8 cellular contexts compared by ENCODE assay signal in the genomic region with DNA sequence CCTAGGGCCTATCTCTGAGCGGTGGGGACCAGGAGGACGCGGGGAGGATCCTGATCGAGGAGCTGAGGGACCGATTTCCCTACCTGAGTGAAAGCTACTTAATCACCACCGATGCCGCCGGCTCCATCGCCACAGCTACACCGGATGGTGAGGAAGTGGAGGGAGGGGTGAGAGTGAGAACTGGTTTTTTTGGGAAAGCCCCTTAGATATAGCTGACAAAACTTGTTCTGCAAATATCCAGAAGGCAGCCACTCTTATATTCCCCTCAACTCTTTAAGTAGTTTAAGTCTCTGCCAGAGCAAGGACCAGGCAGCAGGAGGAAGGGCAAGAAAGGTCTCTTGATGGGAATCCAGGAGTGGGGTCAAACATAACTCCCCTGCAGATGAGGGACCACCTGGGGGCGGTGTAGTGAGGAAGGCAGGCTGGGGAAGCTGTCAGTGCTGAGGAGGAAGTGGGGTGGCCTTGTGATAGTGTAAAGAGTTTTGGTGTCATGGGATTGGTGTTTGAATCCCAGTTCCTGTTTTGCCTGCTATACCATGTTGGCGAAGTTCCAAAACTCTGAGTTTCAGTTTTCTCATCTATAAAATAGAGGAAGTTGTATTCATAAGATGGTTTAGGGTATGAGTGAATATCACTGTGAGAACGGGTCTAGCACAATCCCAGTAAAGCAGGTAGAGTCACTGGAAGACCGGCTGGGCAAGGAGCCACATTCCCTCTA. TPM values are rescaled to one million over a fixed set of nuclear protein-coding genes. Genes with fewer than 3 reads are reported as not detected.
DNase-seq lines count a peak whose midpoint lies in the region; ATAC-seq and TF ChIP-seq lines count a peak whose summit lies in the region.

No MANE protein-coding gene starts in this region.

- TF ChIP-seq POLR2A in NB4 (IDR thresholded peaks at IDR 0.05; ENCODE audit: extremely low read depth, insufficient read length) (no peak), lower leg skin (IDR thresholded peaks at IDR 0.05) (no peak)

- peak; percentile 40 for ATAC-seq in GM21737 (IDR thresholded peaks at IDR 0.05; ENCODE audit: unreplicated experiment)
- ATAC-seq in activated T-cell treated with anti-CD3 and anti-CD28 coated beads, Interleukin-2, amount 50 U/mL, for 4 hours = peak; percentile 32 to 41

- H3K36me3 ChIP-seq in GM06990 (ENCODE audit: control insufficient read depth, insufficient read depth, low read length) = peaks cover 31% of the 10 kb centered on the region

- H3K4me3 Mint-ChIP-seq in activated T-cell treated with anti-CD3 and anti-CD28 coated beads, Interleukin-2, amount 50 U/mL, for 4 hours = peak overlapping the region; percentile 82
- peak overlapping the region; percentile 57 for H3K4me3 Mint-ChIP-seq in stimulated activated naive CD8-positive, alpha-beta T cell treated with anti-CD3 and anti-CD28 coated beads, Interleukin-15, Interleukin-2, amounts not matched to agents 100 ng/mL and 50 ng/mL, for 24 hours

- intact Hi-C loops in lower leg skin (cut with DNase I; ENCODE audit: low total_unique reads) = no loop called here

- no peaks in the 10 kb centered on the region for H3K9me3 Mint-ChIP-seq in activated T-cell treated with anti-CD3 and anti-CD28 coated beads, Interleukin-2, amount 50 U/mL, for 4 hours
- H3K9me3 Mint-ChIP-seq in stimulated activated naive CD8-positive, alpha-beta T cell treated with anti-CD3 and anti-CD28 coated beads, Interleukin-15, Interleukin-2, amounts not matched to agents 100 ng/mL and 50 ng/mL, for 24 hours = no peaks in the 10 kb centered on the region

- TF ChIP-seq CTCF in GM06990 (IDR thresholded peaks at IDR 0.05; ENCODE audit: insufficient read depth, low read length, poor library complexity, severe bottlenecking) (peak; percentile 49), NB4 (IDR thresholded peaks at IDR 0.05; ENCODE audit: low read depth, low read length) (peak; percentile 71), lower leg skin (IDR thresholded peaks at IDR 0.05) (no peak)

- H3K4me3 ChIP-seq in GM06990 (replicated peaks; ENCODE audit: low read depth, low read length) = peak overlapping the region; percentile 79
- H3K4me3 ChIP-seq in NB4 (ENCODE audit: low read depth, low read length) = peak overlapping the region; percentile 29
- H3K4me3 ChIP-seq in lower leg skin (ENCODE audit: low read depth, poor library complexity, severe bottlenecking) = no peak overlapping the region

- H3K27me3 ChIP-seq in GM06990 (replicated peaks; ENCODE audit: control insufficient read depth, insufficient read depth, low read length) = no peaks in the 10 kb centered on the region

- peaks cover 25% of the 10 kb centered on the region for H3K36me3 Mint-ChIP-seq in activated T-cell treated with anti-CD3 and anti-CD28 coated beads, Interleukin-2, amount 50 U/mL, for 4 hours (ENCODE audit: insufficient read depth)
- peaks cover 20% of the 10 kb centered on the region for H3K36me3 Mint-ChIP-seq in stimulated activated naive CD8-positive, alpha-beta T cell treated with anti-CD3 and anti-CD28 coated beads, Interleukin-15, Interleukin-2, amounts not matched to agents 100 ng/mL and 50 ng/mL, for 24 hours (ENCODE audit: low read depth)

- DNase-seq in GM06990 (ENCODE audit: extremely low read depth, insufficient read length) (peak; percentile 77), NB4 (ENCODE audit: low read depth) (peak; percentile 98), lower leg skin (ENCODE audit: low spot score in 2 of 2) (peak; percentile 41 to 80), DMS153 (lab: John Stamatoyannopoulos, UW) (no peak), iPS-NIHi7 (ENCODE audit: extremely low spot score) (no peak)
- peak; percentile 46 for DNase-seq in activated T-cell treated with anti-CD3 and anti-CD28 coated beads, Interleukin-2, amount 50 U/mL, for 4 hours

- H3K27me3 Mint-ChIP-seq in activated T-cell treated with anti-CD3 and anti-CD28 coated beads, Interleukin-2, amount 50 U/mL, for 4 hours (ENCODE audit: low read depth) = no peaks in the 10 kb centered on the region
- H3K27me3 Mint-ChIP-seq in stimulated activated naive CD8-positive, alpha-beta T cell treated with anti-CD3 and anti-CD28 coated beads, Interleukin-15, Interleukin-2, amounts not matched to agents 100 ng/mL and 50 ng/mL, for 24 hours = no peaks in the 10 kb centered on the region

- H3K4me1 Mint-ChIP-seq in activated T-cell treated with anti-CD3 and anti-CD28 coated beads, Interleukin-2, amount 50 U/mL, for 4 hours (ENCODE audit: low read depth) = peaks cover 64% of the 10 kb centered on the region
- H3K4me1 Mint-ChIP-seq in stimulated activated naive CD8-positive, alpha-beta T cell treated with anti-CD3 and anti-CD28 coated beads, Interleukin-15, Interleukin-2, amounts not matched to agents 100 ng/mL and 50 ng/mL, for 24 hours (ENCODE audit: low read depth) = peaks cover 67% of the 10 kb centered on the region

- 33 to 49% methylated on average over 14 of the region's 14 CpGs for WGBS in lower leg skin, 2 donors

- peak overlapping the region; percentile 88 for H3K27ac Mint-ChIP-seq in stimulated activated naive CD8-positive, alpha-beta T cell treated with anti-CD3 and anti-CD28 coated beads, Interleukin-15, Interleukin-2, amounts not matched to agents 100 ng/mL and 50 ng/mL, for 24 hours

RNA-seq across cellular contexts. Expression of gene NAGK, which starts 3.4 kb away (rescaled TPM):
- total RNA-seq in activated T-cell treated with anti-CD3 and anti-CD28 coated beads, Interleukin-2, amount 50 U/mL, for 4 hours = 10 to 100 TPM; 83.5 to 85.6 (median 84.0) TPM
- 100 to 1,000 TPM in 2 of 4 donors, 10 to 100 TPM in 2; 89.9 to 130 (median 104) TPM for total RNA-seq in lower leg skin

RNA-seq across cellular contexts. Expression of gene MCEE, which starts 58.2 kb away (rescaled TPM):
- 10 to 100 TPM in 1 of 3 donors, 1 to 10 TPM in 2; 8.4 to 10.6 (median 8.6) TPM for total RNA-seq in activated T-cell treated with anti-CD3 and anti-CD28 coated beads, Interleukin-2, amount 50 U/mL, for 4 hours
- total RNA-seq in lower leg skin = 10 to 100 TPM; 19.0 to 45.2 (median 33.3) TPM

RNA-seq across cellular contexts. Expression of gene MPHOSPH10, which starts 58.6 kb away (rescaled TPM):
- total RNA-seq in activated T-cell treated with anti-CD3 and anti-CD28 coated beads, Interleukin-2, amount 50 U/mL, for 4 hours = 10 to 100 TPM; 85.0 to 90.0 (median 85.7) TPM
- total RNA-seq in lower leg skin = 10 to 100 TPM; 19.0 to 28.1 (median 21.8) TPM

Comparison
In these comparisons a context has a peak if more than half of its experiments do, and no peak if none do; other contexts are left out.
1. DNase-seq: peak in GM06990 (single experiment), NB4 (single experiment), activated T-cell treated with anti-CD3 and anti-CD28 coated beads, Interleukin-2, amount 50 U/mL, for 4 hours (single experiment) and lower leg skin (2 of 2); none in DMS153 (single experiment) and iPS-NIHi7 (single experiment).
2. CTCF ChIP-seq: peak in GM06990 (single experiment) and NB4 (single experiment); none in lower leg skin (0 of 3).